Comparison of ENCODE assay signal across 8 cellular contexts in genomic region chr14:49852351-49853157, GRCh38. TPM values are rescaled to one million over a fixed set of nuclear protein-coding genes. Genes with fewer than 3 reads are reported as not detected.
DNase-seq lines count a peak whose midpoint lies in the region; ATAC-seq lines count a peak whose summit lies in the region.

Gene NEMF, minus strand, starts transcription at chr14:49852788. Its CDS starts 35 bp downstream, at chr14:49852753.

- H3K27ac Mint-ChIP-seq in CD8-positive, alpha-beta memory T cell, result peak within 1 kb of the TSS; percentile 83 to 99 (median 96)

- H2BK120ac ChIP-seq in mesenchymal stem cell (ENCODE audit: low read depth, low read length), result peak within 1 kb of the TSS; percentile 86

- peaks cover 28% of the 10 kb centered on the region for H3K4me1 ChIP-seq in CD8-positive, alpha-beta memory T cell (ENCODE audit: insufficient read depth, low read length)
- peaks cover 13% of the 10 kb centered on the region for H3K4me1 ChIP-seq in effector memory CD4-positive, alpha-beta T cell (ENCODE audit: control insufficient read depth, insufficient read depth, low read length, poor library complexity, severe bottlenecking)
- peaks cover 7% of the 10 kb centered on the region for H3K4me1 ChIP-seq in mesenchymal stem cell (ENCODE audit: control insufficient read depth, insufficient read depth, low read depth, low read length)

- peak within 1 kb of the TSS in 1 of 2 experiments; percentile 98 for H3K14ac ChIP-seq in mesenchymal stem cell (ENCODE audit: low read length in 2 of 2)

- no peak within 1 kb of the TSS for H3K23ac ChIP-seq in mesenchymal stem cell (ENCODE audit: low read length in 2 of 2)

- CTCF ChIA-PET in CD8-positive, alpha-beta memory T cell (lab: Charles Lee), result interaction anchor here (0.8 to 8.0 kb wide), 40 partner anchors 12 to 391 kb away, joined by 3 to 203 read pairs (median 5); partner anchors contain the start of genes ARF6, DNAAF2, KLHDC2 and MGAT2

- H2AFZ ChIP-seq in mesenchymal stem cell (ENCODE audit: low read depth, low read length), result peak within 1 kb of the TSS; percentile 89

- under 1% methylated on average over 49 of the region's 49 CpGs for WGBS in mesenchymal stem cell

- peak within 1 kb of the TSS; percentile 56 to 98 for H3K4ac ChIP-seq in mesenchymal stem cell (ENCODE audit: low read depth in 1 of 2, low read length in 2 of 2)

- peak within 1 kb of the TSS; percentile 41 for H3K4me2 ChIP-seq in mesenchymal stem cell (ENCODE audit: low read length, poor library complexity, severe bottlenecking)

- H4K91ac ChIP-seq in mesenchymal stem cell (ENCODE audit: low read length), result peak within 1 kb of the TSS; percentile 99

- POLR2A ChIA-PET in CD8-positive, alpha-beta memory T cell (lab: Charles Lee), result interaction anchor here (0.6 to 4.4 kb wide), 15 partner anchors 9 to 281 kb away, joined by 3 to 73 read pairs (median 5); partner anchors contain the start of genes KLHDC2, RPS29 and VCPKMT

- H3K79me1 ChIP-seq in mesenchymal stem cell (replicated peaks; ENCODE audit: low read length, poor library complexity, severe bottlenecking), result peaks cover 2% of the 10 kb centered on the region

- peak within 1 kb of the TSS; percentile 98 to 100 for H3K18ac ChIP-seq in mesenchymal stem cell (ENCODE audit: low read depth in 1 of 2, low read length in 2 of 2)

- H3K27me3 ChIP-seq in CD8-positive, alpha-beta memory T cell (ENCODE audit: insufficient read depth, low read length, poor library complexity, severe bottlenecking), result no peaks in the 10 kb centered on the region
- no peaks in the 10 kb centered on the region for H3K27me3 ChIP-seq in effector memory CD4-positive, alpha-beta T cell (replicated peaks; ENCODE audit: control insufficient read depth, insufficient read depth, low read length, poor library complexity, severe bottlenecking)
- no peaks in the 10 kb centered on the region for H3K27me3 ChIP-seq in mesenchymal stem cell (ENCODE audit: control insufficient read depth in 1 of 2, insufficient read depth in 1 of 2, low read length in 2 of 2)

- peak; percentile 59 to 82 (median 72) for DNase-seq in CD8-positive, alpha-beta memory T cell
- DNase-seq in HK-2 (ENCODE audit: unreplicated experiment) (peak; percentile 88), NCI-H82 treated with DMSO at 0.1 percent for 48 hours (lab: John Stamatoyannopoulos, UW; ENCODE audit: unreplicated experiment) (peak; percentile 84), mesenchymal stem cell (peak; percentile 93)
- peak; percentile 93 for DNase-seq in activated CD8-positive, alpha-beta memory T cell treated with anti-CD3 and anti-CD28 coated beads for 24 hours
- peak; percentile 44 to 72 (median 58) for DNase-seq in effector memory CD4-positive, alpha-beta T cell
- peak; percentile 66 for DNase-seq in stimulated activated CD8-positive, alpha-beta memory T cell treated with anti-CD3 and anti-CD28 coated beads, Interleukin-15, amount 100 ng/mL, for 1 hour (ENCODE audit: low read depth)

- no peaks in the 10 kb centered on the region for H3K9me3 Mint-ChIP-seq in CD8-positive, alpha-beta memory T cell

- peak within 1 kb of the TSS; percentile 94 to 99 (median 96) for H3K4me3 Mint-ChIP-seq in CD8-positive, alpha-beta memory T cell

- H2BK5ac ChIP-seq in mesenchymal stem cell (ENCODE audit: low read depth, low read length, poor library complexity, severe bottlenecking), result peak within 1 kb of the TSS; percentile 82

- H3K4me1 Mint-ChIP-seq in CD8-positive, alpha-beta memory T cell, result peaks cover 40 to 51% (median 50%) of the 10 kb centered on the region in 3 donors

- H4K8ac ChIP-seq in mesenchymal stem cell (ENCODE audit: low read length), result peak within 1 kb of the TSS; percentile 100

- peak within 1 kb of the TSS; percentile 93 for H3K4me3 ChIP-seq in CD8-positive, alpha-beta memory T cell (ENCODE audit: low read length)
- peak within 1 kb of the TSS; percentile 100 for H3K4me3 ChIP-seq in effector memory CD4-positive, alpha-beta T cell (ENCODE audit: insufficient read depth, low read depth, low read length, poor library complexity, severe bottlenecking)
- peak within 1 kb of the TSS; percentile 86 to 96 for H3K4me3 ChIP-seq in mesenchymal stem cell (ENCODE audit: insufficient read depth in 1 of 2, low read depth in 1 of 2, low read length in 2 of 2)

- H3K36me3 ChIP-seq in CD8-positive, alpha-beta memory T cell (ENCODE audit: insufficient read depth, low read length), result peaks cover 21% of the 10 kb centered on the region
- peaks cover 17% of the 10 kb centered on the region for H3K36me3 ChIP-seq in effector memory CD4-positive, alpha-beta T cell (ENCODE audit: control insufficient read depth, insufficient read depth, low read length)
- peaks cover 4 to 29% of the 10 kb centered on the region in 2 experiments for H3K36me3 ChIP-seq in mesenchymal stem cell (ENCODE audit: control insufficient read depth in 1 of 2, insufficient read depth in 2 of 2, low read depth in 1 of 2, low read length in 2 of 2)

- peak; percentile 80 for ATAC-seq in GM19452 (IDR thresholded peaks at IDR 0.05; ENCODE audit: unreplicated experiment)

- H3K9ac ChIP-seq in mesenchymal stem cell (ENCODE audit: low read length), result peak within 1 kb of the TSS; percentile 97

- H2AK5ac ChIP-seq in mesenchymal stem cell (ENCODE audit: low read length, severe bottlenecking), result peak within 1 kb of the TSS; percentile 46

- H2BK15ac ChIP-seq in mesenchymal stem cell (ENCODE audit: low read depth, poor library complexity, severe bottlenecking), result peak within 1 kb of the TSS; percentile 67

- no peak within 1 kb of the TSS for H2BK12ac ChIP-seq in mesenchymal stem cell (ENCODE audit: low read length in 2 of 2)

- H3K9me3 ChIP-seq in CD8-positive, alpha-beta memory T cell (ENCODE audit: low read length), result no peaks in the 10 kb centered on the region
- H3K9me3 ChIP-seq in effector memory CD4-positive, alpha-beta T cell (ENCODE audit: control insufficient read depth, low read length), result no peaks in the 10 kb centered on the region
- H3K9me3 ChIP-seq in mesenchymal stem cell (ENCODE audit: control insufficient read depth, low read length), result no peaks in the 10 kb centered on the region

- peaks cover 0 to 33% (median 6%) of the 10 kb centered on the region in 3 donors for H3K36me3 Mint-ChIP-seq in CD8-positive, alpha-beta memory T cell

- peak within 1 kb of the TSS; percentile 79 for H3K27ac ChIP-seq in CD8-positive, alpha-beta memory T cell (ENCODE audit: low read depth, low read length)
- peak within 1 kb of the TSS; percentile 84 for H3K27ac ChIP-seq in effector memory CD4-positive, alpha-beta T cell (ENCODE audit: insufficient read depth, low read length, poor library complexity, severe bottlenecking)
- H3K27ac ChIP-seq in mesenchymal stem cell (ENCODE audit: low read length, poor library complexity, severe bottlenecking), result peak within 1 kb of the TSS; percentile 61

- H3K27me3 Mint-ChIP-seq in CD8-positive, alpha-beta memory T cell, result no peaks in the 10 kb centered on the region

RNA-seq across cellular contexts. Expression of gene NEMF, which starts in this region (rescaled TPM):
- 10 to 100 TPM; 69.2 to 71.9 TPM for total RNA-seq in CD8-positive, alpha-beta memory T cell
- polyA plus RNA-seq in CD8-positive, alpha-beta memory T cell, result 48.9 TPM
- 64.5 TPM for polyA plus RNA-seq in mesenchymal stem cell (2013, experiment 1 of 2)
- polyA plus RNA-seq in mesenchymal stem cell (2013, experiment 2 of 2), result 63.3 TPM

Comparison
In these comparisons a context has a peak if more than half of its experiments do, and no peak if none do; other contexts are left out.
1. Peak in every context shown above with its lines: DNase-seq, ATAC-seq, H3K4me3 ChIP-seq and H3K27ac ChIP-seq.